ENCODE assay signal across 22 cellular contexts in genomic region chr15:100170673-100171210, GRCh38.
DNase-seq lines count a peak whose midpoint lies in the region; ATAC-seq lines count a peak whose summit lies in the region.
"Had no signal": no experiment of that assay in that cellular context is flagged by ENCODE, and none has a peak within 500 bp of the region (broad histone marks: within the 10 kb centered on the region; RNA-seq: fewer than 3 reads in every experiment).

No MANE protein-coding gene starts in this region.

- H3K4me1 ChIP-seq in CD8-positive, alpha-beta memory T cell (ENCODE audit: insufficient read depth, low read length): no peaks in the 10 kb centered on the region

- CTCF ChIA-PET in CD8-positive, alpha-beta memory T cell (lab: Charles Lee): no interaction called here

- H3K36me3 Mint-ChIP-seq in CD8-positive, alpha-beta memory T cell: peaks cover 0 to 2% (median 0%) of the 10 kb centered on the region in 3 donors
- no peaks in the 10 kb centered on the region for H3K36me3 Mint-ChIP-seq in effector memory CD8-positive, alpha-beta T cell (ENCODE audit: insufficient read depth)

- intact Hi-C loops in Right ventricle myocardium superior (cut with DNase I): no loop called here

- H3K27me3 Mint-ChIP-seq in CD8-positive, alpha-beta memory T cell: peaks cover 0 to 3% of the 10 kb centered on the region in 2 donors
- no peaks in the 10 kb centered on the region for H3K27me3 Mint-ChIP-seq in effector memory CD8-positive, alpha-beta T cell

- peak overlapping the region in 7 of 8 donors; percentile 7 to 94 (median 72) for H3K27ac Mint-ChIP-seq in CD8-positive, alpha-beta memory T cell
- H3K27ac Mint-ChIP-seq in effector memory CD8-positive, alpha-beta T cell: peak overlapping the region; percentile 78 to 81
- H3K27ac Mint-ChIP-seq: endodermal cell, nephron progenitor cell had no signal

- peaks cover 8 to 11% (median 10%) of the 10 kb centered on the region in 3 donors for H3K4me1 Mint-ChIP-seq in CD8-positive, alpha-beta memory T cell
- H3K4me1 Mint-ChIP-seq in effector memory CD8-positive, alpha-beta T cell (ENCODE audit: low read depth in 2 of 2): peaks cover 0 to 9% of the 10 kb centered on the region in 2 donors
- H3K4me1 Mint-ChIP-seq: endodermal cell had no signal

- peaks cover 9% of the 10 kb centered on the region for H3K9me3 ChIP-seq in CD8-positive, alpha-beta memory T cell (ENCODE audit: low read length)

- no peak overlapping the region for H3K4me3 ChIP-seq in CD8-positive, alpha-beta memory T cell (ENCODE audit: low read length)
- H3K4me3 ChIP-seq: GM23248, psoas muscle, skin epidermis, thoracic aorta had no signal

- peaks cover 2 to 11% (median 4%) of the 10 kb centered on the region in 5 donors for H3K9me3 Mint-ChIP-seq in CD8-positive, alpha-beta memory T cell
- no peaks in the 10 kb centered on the region for H3K9me3 Mint-ChIP-seq in effector memory CD8-positive, alpha-beta T cell
- H3K9me3 Mint-ChIP-seq: endodermal cell had no signal

- H3K27ac ChIP-seq in CD8-positive, alpha-beta memory T cell (ENCODE audit: low read depth, low read length): no peak overlapping the region
- H3K27ac ChIP-seq: GM23248, HL-60, psoas muscle, skin epidermis had no signal

- no peaks in the 10 kb centered on the region for H3K36me3 ChIP-seq in CD8-positive, alpha-beta memory T cell (ENCODE audit: insufficient read depth, low read length)
- H3K36me3 ChIP-seq: thoracic aorta had no signal

- no peaks in the 10 kb centered on the region for H3K27me3 ChIP-seq in CD8-positive, alpha-beta memory T cell (ENCODE audit: insufficient read depth, low read length, poor library complexity, severe bottlenecking)

- H3K4me3 Mint-ChIP-seq in CD8-positive, alpha-beta memory T cell: peak overlapping the region in 3 of 7 donors; percentile 17 to 52 (median 23)
- H3K4me3 Mint-ChIP-seq in effector memory CD8-positive, alpha-beta T cell: peak overlapping the region in 1 of 2 donors; percentile 46
- H3K4me3 Mint-ChIP-seq: endodermal cell, nephron progenitor cell had no signal

- no peak for DNase-seq in CD8-positive, alpha-beta memory T cell
- DNase-seq in effector memory CD8-positive, alpha-beta T cell: no peak
- DNase-seq in DMS 273 treated with DMSO at 0.1 percent for 48 hours (lab: John Stamatoyannopoulos, UW) (no peak), iPS-NIHi7 (ENCODE audit: extremely low spot score) (no peak), Right ventricle myocardium superior (no peak), NOMO-1 treated with dmso at 0.1 percent for 144 hours (lab: John Stamatoyannopoulos, UW; ENCODE audit: unreplicated experiment) (no peak)
- DNase-seq: activated effector memory CD4-positive, alpha-beta T cell treated with anti-CD3 and anti-CD28 coated beads, Interleukin-2, amount 50 U/mL, for 16 hours; aorta; GM23248; IMR-90; kidney glomerular epithelial cell; NCI-H1694; NCI-H226; nephron progenitor cell; psoas muscle; stimulated activated CD4-positive, alpha-beta T cell treated with anti-CD3 and anti-CD28 coated beads, Interleukin-4, amount 100 ng/mL, for 4 hours had no signal

- ATAC-seq in GM18868 (IDR thresholded peaks at IDR 0.05; ENCODE audit: unreplicated experiment) (peak; percentile 15), HG03432 (IDR thresholded peaks at IDR 0.05; ENCODE audit: unreplicated experiment) (peak; percentile 9), Right ventricle myocardium superior (ENCODE audit: poor library complexity) (no peak)
- ATAC-seq in effector memory CD8-positive, alpha-beta T cell (replicated peaks): no peak
- ATAC-seq: psoas muscle had no signal

- POLR2A ChIA-PET in CD8-positive, alpha-beta memory T cell (lab: Charles Lee): no interaction called here

Comparison
In these comparisons a context has a peak if more than half of its experiments do, and no peak if none do; other contexts are left out.
1. ATAC-seq: peak in GM18868 (single experiment) and HG03432 (single experiment); none in effector memory CD8-positive, alpha-beta T cell (single experiment) and Right ventricle myocardium superior (single experiment).